In the genomic region with DNA sequence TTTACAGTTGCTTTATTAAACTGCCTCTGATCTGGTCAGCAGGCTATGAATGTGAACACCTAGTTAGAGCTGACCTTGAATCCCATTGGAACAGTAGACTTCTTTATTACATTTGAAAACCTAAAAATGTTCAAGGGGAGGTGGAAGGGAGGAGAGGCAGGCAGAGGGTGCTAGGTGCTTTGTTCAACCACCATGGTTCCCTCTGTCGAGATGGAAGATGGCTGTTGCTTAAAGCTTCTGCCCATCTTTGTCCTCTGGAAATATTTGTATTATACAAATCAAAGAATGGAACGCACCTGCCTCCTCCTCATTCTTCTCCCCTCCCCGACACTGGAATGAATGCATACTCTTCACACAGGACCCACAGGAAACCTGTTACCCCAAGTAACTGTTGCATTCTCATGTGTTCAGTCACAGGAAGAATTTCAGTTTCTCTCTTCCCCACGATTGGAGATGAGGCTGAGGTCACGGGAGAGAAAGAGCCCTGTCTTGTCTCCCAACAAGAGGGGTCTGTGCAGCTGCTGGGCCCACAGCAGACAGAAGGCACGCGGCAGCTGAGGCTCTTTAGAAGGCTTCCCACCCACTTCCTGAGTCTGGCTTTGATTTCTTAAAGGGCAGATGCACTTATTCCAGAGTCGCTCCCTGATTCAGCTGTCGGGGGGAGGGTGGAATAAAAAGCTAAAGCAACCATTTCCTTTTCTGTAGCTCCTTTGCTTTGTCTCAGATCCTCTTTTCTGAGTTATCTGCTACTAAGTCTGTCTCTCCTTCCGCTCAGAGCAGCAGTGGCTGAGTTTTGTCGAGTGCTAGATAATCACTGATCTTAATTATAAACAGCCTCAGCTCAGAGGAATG, we compare ENCODE assay signal across 8 cellular contexts.
DNase-seq lines count a peak whose midpoint lies in the region; ATAC-seq and FAIRE-seq lines count a peak whose summit lies in the region.

No MANE protein-coding gene starts in this region.

- peaks cover 19% of the 10 kb centered on the region for H3K9me3 Mint-ChIP-seq in activated T-helper 17 cell treated with anti-CD3 and anti-CD28 coated beads, Interleukin-2, amount 50 U/mL, for 72 hours

- H3K4me3 Mint-ChIP-seq in activated T-helper 17 cell treated with anti-CD3 and anti-CD28 coated beads, Interleukin-2, amount 50 U/mL, for 72 hours: peak overlapping the region; percentile 78

- no peaks in the 10 kb centered on the region for H3K36me3 Mint-ChIP-seq in activated T-helper 17 cell treated with anti-CD3 and anti-CD28 coated beads, Interleukin-2, amount 50 U/mL, for 72 hours (ENCODE audit: low read depth)

- intact Hi-C loops in left ventricle myocardium superior (cut with micrococcal nuclease): no loop called here

- H3K27ac Mint-ChIP-seq in activated T-helper 17 cell treated with anti-CD3 and anti-CD28 coated beads, Interleukin-2, amount 50 U/mL, for 72 hours: peak overlapping the region; percentile 84

- no peaks in the 10 kb centered on the region for H3K27me3 Mint-ChIP-seq in activated T-helper 17 cell treated with anti-CD3 and anti-CD28 coated beads, Interleukin-2, amount 50 U/mL, for 72 hours

- peaks cover 28% of the 10 kb centered on the region for H3K4me1 Mint-ChIP-seq in activated T-helper 17 cell treated with anti-CD3 and anti-CD28 coated beads, Interleukin-2, amount 50 U/mL, for 72 hours

- FAIRE-seq in GM18507 (lab: Jason Lieb, UNC) (peak; percentile 100), RCC 7860 (lab: Jason Lieb, UNC) (no peak)

- DNase-seq in GM18507 (ENCODE audit: extremely low spot score, insufficient read length, low read depth) (peak; percentile 30), NCI-H524 (lab: John Stamatoyannopoulos, UW) (peak; percentile 71 to 89), left ventricle myocardium superior (peak; percentile 61), SHP77 treated with DMSO at 0.1 percent for 48 hours (lab: John Stamatoyannopoulos, UW) (no peak), RCC 7860 (ENCODE audit: low spot score) (no peak)
- DNase-seq in stimulated activated CD4-positive, alpha-beta T cell treated with anti-CD3 and anti-CD28 coated beads, Interleukin-12 subunit alpha, Interleukin-12 subunit beta, amount 100 ng/mL, for 48 hours (ENCODE audit: low read depth in 2 of 3, low spot score in 1 of 3): peak; percentile 5 to 23 (median 8)

- peak; percentile 59 for ATAC-seq in HG02571 (IDR thresholded peaks at IDR 0.05; ENCODE audit: unreplicated experiment)
- ATAC-seq in activated T-helper 17 cell treated with anti-CD3 and anti-CD28 coated beads, Interleukin-2, amount 50 U/mL, for 72 hours (replicated peaks): peak; percentile 60
- ATAC-seq in left ventricle myocardium superior: peak; percentile 86

Comparison
In these comparisons a context has a peak if more than half of its experiments do, and no peak if none do; other contexts are left out.
1. DNase-seq: peak in GM18507 (single experiment), NCI-H524 (2 of 2), left ventricle myocardium superior (single experiment) and stimulated activated CD4-positive, alpha-beta T cell treated with anti-CD3 and anti-CD28 coated beads, Interleukin-12 subunit alpha, Interleukin-12 subunit beta, amount 100 ng/mL, for 48 hours (3 of 3); none in SHP77 treated with DMSO at 0.1 percent for 48 hours (single experiment) and RCC 7860 (single experiment).
2. Peak in every context shown above with its lines, with median percentiles within 50 percentile points of each other: ATAC-seq.